8 cellular contexts compared by ENCODE assay signal in genomic region chr7:99918959-99919813, GRCh38. TPM values are rescaled to one million over a fixed set of nuclear protein-coding genes. Genes with fewer than 3 reads are reported as not detected.
DNase-seq lines count a peak whose midpoint lies in the region; ATAC-seq and TF ChIP-seq lines count a peak whose summit lies in the region.

Gene TRIM4, minus strand, starts transcription at chr7:99919530. Its CDS starts 129 bp downstream, at chr7:99919401.

- H3K27me3 ChIP-seq in HUES64 (ENCODE audit: insufficient read depth, low read length), result no peaks in the 10 kb centered on the region
- no peaks in the 10 kb centered on the region for H3K27me3 ChIP-seq in muscle layer of duodenum (ENCODE audit: low read depth, low read length)

- peak within 1 kb of the TSS; percentile 86 for H3K9ac ChIP-seq in HUES64 (ENCODE audit: low read depth, low read length)

- peak within 1 kb of the TSS; percentile 91 for H3K4me3 ChIP-seq in HUES64 (ENCODE audit: low read length)
- peak within 1 kb of the TSS; percentile 71 for H3K4me3 ChIP-seq in epithelial cell of proximal tubule (ENCODE audit: low read depth, low read length)
- H3K4me3 ChIP-seq in muscle layer of duodenum (ENCODE audit: low read depth in 1 of 2, low read length in 2 of 2), result peak within 1 kb of the TSS; percentile 87 to 95

- peak within 1 kb of the TSS; percentile 97 for H3K27ac Mint-ChIP-seq in stimulated activated effector memory CD8-positive, alpha-beta T cell treated with anti-CD3 and anti-CD28 coated beads, Interleukin-12 subunit alpha, Interleukin-12 subunit beta, amount 100 ng/mL, for 72 hours

- H3K9me3 ChIP-seq in HUES64 (ENCODE audit: insufficient read depth, low read depth, low read length), result peaks cover 18% of the 10 kb centered on the region; the same call in 1 of the 2 replicates
- H3K9me3 ChIP-seq in muscle layer of duodenum (ENCODE audit: control insufficient read depth in 1 of 2, low read length in 2 of 2), result no peaks in the 10 kb centered on the region

- WGBS in HUES64, result 2% methylated on average over 81 of the region's 81 CpGs

- H3K27ac ChIP-seq in HUES64 (ENCODE audit: low read depth, low read length) (peak within 1 kb of the TSS; percentile 77), muscle layer of duodenum (ENCODE audit: low read length) (peak within 1 kb of the TSS; percentile 88)

- DNase-seq in DMS 273 (lab: John Stamatoyannopoulos, UW; ENCODE audit: unreplicated experiment), result peak; percentile 97
- peak; percentile 96 for DNase-seq in OCI-M1 (lab: John Stamatoyannopoulos, UW)
- peak; percentile 81 for DNase-seq in activated T-cell treated with anti-CD3 and anti-CD28 coated beads for 4 hours
- DNase-seq in epithelial cell of proximal tubule (ENCODE audit: low read depth), result peak; percentile 50
- DNase-seq in stimulated activated effector memory CD8-positive, alpha-beta T cell treated with anti-CD3 and anti-CD28 coated beads, Interleukin-12 subunit alpha, Interleukin-12 subunit beta, amount 100 ng/mL, for 72 hours (ENCODE audit: low spot score in 2 of 2), result peak; percentile 78 to 95

- ATAC-seq in GM21447 (IDR thresholded peaks at IDR 0.05; ENCODE audit: unreplicated experiment), result peak; percentile 98
- peak; percentile 99 for ATAC-seq in stimulated activated effector memory CD8-positive, alpha-beta T cell treated with anti-CD3 and anti-CD28 coated beads, Interleukin-12 subunit alpha, Interleukin-12 subunit beta, amount 100 ng/mL, for 72 hours

- H3K36me3 ChIP-seq in HUES64 (ENCODE audit: insufficient read depth, low read length) (peaks cover 21% of the 10 kb centered on the region), muscle layer of duodenum (ENCODE audit: control insufficient read depth in 1 of 2, insufficient read depth in 2 of 2, low read length in 2 of 2) (peaks cover 23 to 27% of the 10 kb centered on the region in 2 donors)

- H3K36me3 Mint-ChIP-seq in stimulated activated effector memory CD8-positive, alpha-beta T cell treated with anti-CD3 and anti-CD28 coated beads, Interleukin-12 subunit alpha, Interleukin-12 subunit beta, amount 100 ng/mL, for 72 hours, result peaks cover 42% of the 10 kb centered on the region

- peak; percentile 29 for TF ChIP-seq CTCF in epithelial cell of proximal tubule (conservative IDR thresholded peaks at IDR 0.05; ENCODE audit: low read depth, low read length)

- no peaks in the 10 kb centered on the region for H3K4me1 ChIP-seq in HUES64 (ENCODE audit: insufficient read depth, low read length)
- H3K4me1 ChIP-seq in muscle layer of duodenum (ENCODE audit: control insufficient read depth in 1 of 2, insufficient read depth in 2 of 2, low read length in 2 of 2), result peaks cover 13 to 50% of the 10 kb centered on the region in 2 donors

- H3K4me1 Mint-ChIP-seq in stimulated activated effector memory CD8-positive, alpha-beta T cell treated with anti-CD3 and anti-CD28 coated beads, Interleukin-12 subunit alpha, Interleukin-12 subunit beta, amount 100 ng/mL, for 72 hours, result peaks cover 52% of the 10 kb centered on the region

- no peaks in the 10 kb centered on the region for H3K9me3 Mint-ChIP-seq in stimulated activated effector memory CD8-positive, alpha-beta T cell treated with anti-CD3 and anti-CD28 coated beads, Interleukin-12 subunit alpha, Interleukin-12 subunit beta, amount 100 ng/mL, for 72 hours

- peak within 1 kb of the TSS; percentile 93 for H3K4me3 Mint-ChIP-seq in stimulated activated effector memory CD8-positive, alpha-beta T cell treated with anti-CD3 and anti-CD28 coated beads, Interleukin-12 subunit alpha, Interleukin-12 subunit beta, amount 100 ng/mL, for 72 hours

RNA-seq across cellular contexts. Expression of gene TRIM4, which starts in this region (rescaled TPM):
- 10.4 TPM for polyA plus RNA-seq in HUES64 (2013, experiment 1 of 2)
- 9.4 TPM for polyA plus RNA-seq in HUES64 (2013, experiment 2 of 2)
- total RNA-seq in epithelial cell of proximal tubule, result 8.4 and 18.7 TPM in 2 replicates

Comparison
In these comparisons a context has a peak if more than half of its experiments do, and no peak if none do; other contexts are left out.
1. Peak in every context shown above with its lines: DNase-seq, ATAC-seq, H3K4me3 ChIP-seq and H3K27ac ChIP-seq.